Comparison of ENCODE assay signal across 17 cellular contexts in genomic region chr5:169512385-169512784, GRCh38.
A peak's percentile ranks its signal among the peaks of the same experiment; 100 is the strongest.
DNase-seq lines count a peak whose midpoint lies in the region; ATAC-seq, FAIRE-seq and TF ChIP-seq lines count a peak whose summit lies in the region.
"Had no signal": no experiment of that assay in that cellular context is flagged by ENCODE, and none has a peak within 500 bp of the region (broad histone marks: within the 10 kb centered on the region; RNA-seq: fewer than 3 reads in every experiment).

No MANE protein-coding gene starts in this region.

- CTCF ChIA-PET in HCT116 (lab: Charles Lee), result no interaction called here

- ATAC-seq in HCT116, result peak; percentile 63
- ATAC-seq in stimulated activated effector memory CD8-positive, alpha-beta T cell treated with anti-CD3 and anti-CD28 coated beads, Interleukin-12 subunit alpha, Interleukin-12 subunit beta, amount 100 ng/mL, for 72 hours, result peak; percentile 11

- H3K4me1 ChIP-seq in HCT116 (ENCODE audit: control insufficient read depth in 1 of 2, insufficient read depth in 2 of 2, low read length in 2 of 2), result no peaks in the 10 kb centered on the region
- H3K4me1 ChIP-seq: BLaER1 had no signal

- RAD21 ChIA-PET in HCT116 (lab: Charles Lee; ENCODE audit: low non-redundant PET in 1 of 2, low total read pairs in 2 of 2, uncharacterized antibody in 2 of 2, unreplicated experiment in 2 of 2), result no interaction called here

- H3K9ac ChIP-seq in HCT116 (ENCODE audit: low read length), result no peak overlapping the region
- H3K9ac ChIP-seq: BLaER1 had no signal

- FAIRE-seq in HTR-8/SVneo (lab: Jason Lieb, UNC), result no peak
- FAIRE-seq: GM18507 had no signal

- TF ChIP-seq POLR2A in HCT116 (IDR thresholded peaks at IDR 0.05; ENCODE audit: borderline replicate concordance, extremely low read depth, insufficient read depth, insufficient read length), result no peak

- DNase-seq in DMS53 (lab: John Stamatoyannopoulos, UW) (peak; percentile 7), DMS53 treated with DMSO at 0.1 percent for 48 hours (lab: John Stamatoyannopoulos, UW; ENCODE audit: unreplicated experiment) (no peak), HCT116 (ENCODE audit: low read depth, low spot score) (no peak), WERI-Rb-1 (peak; percentile 6), MG63 (no peak), HTR-8/SVneo (ENCODE audit: insufficient read length, low spot score) (no peak)
- no peak for DNase-seq in stimulated activated effector memory CD8-positive, alpha-beta T cell treated with anti-CD3 and anti-CD28 coated beads, Interleukin-12 subunit alpha, Interleukin-12 subunit beta, amount 100 ng/mL, for 72 hours (ENCODE audit: low spot score in 2 of 2)
- DNase-seq: AML-193; Caco-2; CD8-positive, alpha-beta memory T cell; H9; HFFc6; KG1 had no signal

- intact Hi-C loops in HCT116 (cut with micrococcal nuclease), result no loop called here

- H4K20me1 ChIP-seq in HCT116 (ENCODE audit: insufficient read depth), result no peaks in the 10 kb centered on the region
- H4K20me1 ChIP-seq: BLaER1 had no signal

- no peaks in the 10 kb centered on the region for H3K36me3 ChIP-seq in HCT116 (ENCODE audit: control insufficient read depth in 1 of 2, insufficient read depth in 2 of 2, low read length in 2 of 2)
- H3K36me3 ChIP-seq in WERI-Rb-1, result no peaks in the 10 kb centered on the region
- no peaks in the 10 kb centered on the region for H3K36me3 ChIP-seq in MG63
- H3K36me3 ChIP-seq: BLaER1 had no signal

- TF ChIP-seq CTCF in HCT116 (IDR thresholded peaks at IDR 0.05 in 2 of 3, conservative IDR thresholded peaks at IDR 0.05 in 1 of 3; ENCODE audit: borderline replicate concordance in 1 of 3, insufficient read depth in 1 of 3, low read depth in 2 of 3, low read length in 2 of 3) (no peak), WERI-Rb-1 (IDR thresholded peaks at IDR 0.05; ENCODE audit: low read depth, low read length) (no peak)

- H3K4me1 Mint-ChIP-seq in stimulated activated effector memory CD8-positive, alpha-beta T cell treated with anti-CD3 and anti-CD28 coated beads, Interleukin-12 subunit alpha, Interleukin-12 subunit beta, amount 100 ng/mL, for 72 hours, result no peaks in the 10 kb centered on the region
- H3K4me1 Mint-ChIP-seq: CD8-positive, alpha-beta memory T cell; GM23338; H9 had no signal

- H3K79me2 ChIP-seq in HCT116 (ENCODE audit: insufficient read depth, low read length), result no peaks in the 10 kb centered on the region

- H3K4me3 ChIP-seq in HCT116 (replicated peaks in 1 of 2; ENCODE audit: low read depth in 1 of 2, low read length in 2 of 2), result no peak overlapping the region
- no peak overlapping the region for H3K4me3 ChIP-seq in WERI-Rb-1 (ENCODE audit: low read depth, low read length)
- H3K4me3 ChIP-seq in MG63, result no peak overlapping the region
- H3K4me3 ChIP-seq: BLaER1, GM23338 had no signal

- no peak overlapping the region for H3K4me2 ChIP-seq in HCT116 (ENCODE audit: low read length)
- H3K4me2 ChIP-seq: BLaER1, GM23338 had no signal

- H3K9me3 Mint-ChIP-seq in stimulated activated effector memory CD8-positive, alpha-beta T cell treated with anti-CD3 and anti-CD28 coated beads, Interleukin-12 subunit alpha, Interleukin-12 subunit beta, amount 100 ng/mL, for 72 hours, result no peaks in the 10 kb centered on the region

- H3K9me3 ChIP-seq in HCT116 (ENCODE audit: control insufficient read depth in 1 of 2, insufficient read depth in 1 of 2, low read depth in 1 of 2, low read length in 2 of 2) (no peaks in the 10 kb centered on the region), WERI-Rb-1 (ENCODE audit: severe bottlenecking) (no peaks in the 10 kb centered on the region), MG63 (no peaks in the 10 kb centered on the region; the same call in 1 of the 2 replicates)
- H3K9me3 ChIP-seq: BLaER1, Caco-2 had no signal

- H3K27ac ChIP-seq in HCT116 (ENCODE audit: low read depth, low read length), result no peak overlapping the region
- no peak overlapping the region for H3K27ac ChIP-seq in WERI-Rb-1
- H3K27ac ChIP-seq: 22Rv1, BLaER1 had no signal

- H3K9me2 ChIP-seq in HCT116 (ENCODE audit: insufficient read depth), result no peaks in the 10 kb centered on the region

- H3K27ac Mint-ChIP-seq in stimulated activated effector memory CD8-positive, alpha-beta T cell treated with anti-CD3 and anti-CD28 coated beads, Interleukin-12 subunit alpha, Interleukin-12 subunit beta, amount 100 ng/mL, for 72 hours, result no peak overlapping the region
- H3K27ac Mint-ChIP-seq: CD8-positive, alpha-beta memory T cell; GM23338; H9; HFFc6 had no signal

- no peak overlapping the region for H2AFZ ChIP-seq in HCT116 (ENCODE audit: low read depth, low read length, poor library complexity, severe bottlenecking)
- H2AFZ ChIP-seq: GM23338 had no signal

- no peaks in the 10 kb centered on the region for H3K36me3 Mint-ChIP-seq in stimulated activated effector memory CD8-positive, alpha-beta T cell treated with anti-CD3 and anti-CD28 coated beads, Interleukin-12 subunit alpha, Interleukin-12 subunit beta, amount 100 ng/mL, for 72 hours
- H3K36me3 Mint-ChIP-seq: CD8-positive, alpha-beta memory T cell had no signal

- POLR2A ChIA-PET in HCT116 (lab: Charles Lee), result no interaction called here

- no peak for TF ChIP-seq RAD21 in HCT116 (IDR thresholded peaks at IDR 0.05; ENCODE audit: low read depth)

- no peak overlapping the region for H3K4me3 Mint-ChIP-seq in stimulated activated effector memory CD8-positive, alpha-beta T cell treated with anti-CD3 and anti-CD28 coated beads, Interleukin-12 subunit alpha, Interleukin-12 subunit beta, amount 100 ng/mL, for 72 hours
- H3K4me3 Mint-ChIP-seq: CD8-positive, alpha-beta memory T cell; GM23338; H9; HFFc6 had no signal

- H3K27me3 ChIP-seq in HCT116 (ENCODE audit: insufficient read depth, low read length) (peaks cover 10% of the 10 kb centered on the region), WERI-Rb-1 (ENCODE audit: insufficient read depth, low read depth, severe bottlenecking) (peaks cover 48% of the 10 kb centered on the region), MG63 (no peaks in the 10 kb centered on the region)
- H3K27me3 ChIP-seq: BLaER1 had no signal

- no TSS peak for BruUV-seq in HCT116 (replicated peaks; lab: Mats Ljungman, UMichigan)

TF ChIP-seq in HCT116, 20 proteins besides CTCF, POLR2A, EP300 and RAD21:
- TF ChIP-seq ZFX (IDR thresholded peaks at IDR 0.05) (no peak), SIN3A (IDR thresholded peaks at IDR 0.05; ENCODE audit: low read depth) (no peak), EZH2 (IDR thresholded peaks at IDR 0.05) (no peak), SRF (IDR thresholded peaks at IDR 0.05; ENCODE audit: low read depth) (no peak), YY1 (IDR thresholded peaks at IDR 0.05; ENCODE audit: extremely low read depth, insufficient replicate concordance, low read depth, low read length) (no peak), TCF7L2 (IDR thresholded peaks at IDR 0.05; ENCODE audit: borderline replicate concordance, extremely low read depth, insufficient read depth, insufficient read length) (no peak), EZH2phosphoT487 (IDR thresholded peaks at IDR 0.05; ENCODE audit: borderline replicate concordance) (no peak), EGR1 (IDR thresholded peaks at IDR 0.05; ENCODE audit: low read depth) (no peak), SP1 (IDR thresholded peaks at IDR 0.05; ENCODE audit: low read depth) (no peak), FOSL1 (IDR thresholded peaks at IDR 0.05; ENCODE audit: low read depth) (no peak), MAX (IDR thresholded peaks at IDR 0.05) (no peak), JUND (IDR thresholded peaks at IDR 0.05) (no peak), ELF1 (IDR thresholded peaks at IDR 0.05; ENCODE audit: borderline replicate concordance, low read depth) (no peak), REST (IDR thresholded peaks at IDR 0.05; ENCODE audit: low read depth) (no peak), POLR2AphosphoS5 (IDR thresholded peaks at IDR 0.05; ENCODE audit: low read depth, low read length) (no peak), CBX3 (IDR thresholded peaks at IDR 0.05; ENCODE audit: low read depth) (no peak)
TF ChIP-seq in HCT116: peak in this region for 0.

Comparison
In these comparisons a context has a peak if more than half of its experiments do, and no peak if none do; other contexts are left out.
1. DNase-seq: peak in DMS53 (single experiment) and WERI-Rb-1 (single experiment); none in DMS53 treated with DMSO at 0.1 percent for 48 hours (single experiment), HCT116 (single experiment), stimulated activated effector memory CD8-positive, alpha-beta T cell treated with anti-CD3 and anti-CD28 coated beads, Interleukin-12 subunit alpha, Interleukin-12 subunit beta, amount 100 ng/mL, for 72 hours (0 of 2), MG63 (single experiment) and HTR-8/SVneo (single experiment).